ENCODE assay signal across 5 cellular contexts in the genomic region with DNA sequence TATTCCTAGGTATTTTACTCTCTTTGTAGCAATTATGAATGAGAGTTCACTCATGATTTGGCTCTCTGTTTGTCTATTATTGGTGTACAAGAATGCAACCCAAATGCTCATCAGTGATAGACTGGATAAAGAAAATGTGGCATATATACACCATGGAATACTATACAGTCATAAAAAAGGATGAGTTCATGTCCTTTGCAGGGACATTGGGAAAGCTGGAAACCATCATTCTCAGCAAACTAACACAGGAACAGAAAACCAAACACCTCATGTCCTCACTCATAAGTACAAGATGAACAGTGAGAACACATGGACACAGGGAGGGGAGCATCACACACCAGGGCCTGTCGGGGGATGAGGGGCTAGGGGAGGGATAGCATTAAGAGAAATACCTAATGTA.
DNase-seq lines count a peak whose midpoint lies in the region; ATAC-seq, FAIRE-seq and TF ChIP-seq lines count a peak whose summit lies in the region.
"Not testable (repeated sequence)": the region's sequence is repeated elsewhere in the genome, so short reads cannot be mapped to it uniquely, and the experiment has no call there.

No MANE protein-coding gene starts in this region.

- not testable (repeated sequence) for H3K4me2 ChIP-seq in HepG2 (ENCODE audit: low read depth, low read length)

- H4K20me1 ChIP-seq in HepG2 (ENCODE audit: insufficient read depth, low read length): not testable (repeated sequence)

- CTCF ChIA-PET in CD4-positive, alpha-beta T cell (lab: Charles Lee); HEK293 (lab: Yijun Ruan, JAX); activated naive CD4-positive, alpha-beta T cell treated with anti-CD3 and anti-CD28 coated beads, Interleukin-2, amount 10 ng/mL, durations not matched to agents 7 days and 5 days (lab: Charles Lee); HepG2 (lab: Yijun Ruan, JAX; ENCODE audit: low intra/inter-chr PET ratio, low total read pairs): not testable (repeated sequence)
- CTCF ChIA-PET in MCF 10A (lab: Yijun Ruan, JAX): interaction anchor here (1.2 kb wide), 1 partner anchor 21 kb away, joined by 4 read pairs; no protein-coding TSS in a partner anchor

- H3K4me1 Mint-ChIP-seq in CD4-positive, alpha-beta T cell (ENCODE audit: low read depth): peaks cover 18% of the 10 kb centered on the region
- not testable (repeated sequence) for H3K4me1 Mint-ChIP-seq in activated naive CD4-positive, alpha-beta T cell treated with anti-CD3 and anti-CD28 coated beads, Interleukin-2, amount 10 ng/mL, durations not matched to agents 7 days and 5 days
- peaks cover 17% of the 10 kb centered on the region for H3K4me1 Mint-ChIP-seq in MCF 10A (ENCODE audit: insufficient read depth, unreplicated experiment)

- not testable (repeated sequence) for H3K4me1 ChIP-seq in HEK293 (ENCODE audit: control insufficient read depth, insufficient read depth, low read length); HepG2 (ENCODE audit: insufficient read depth, low read length)

- not testable (repeated sequence) for H3K27me3 ChIP-seq in CD4-positive, alpha-beta T cell (ENCODE audit: control insufficient read depth, insufficient read depth, low read length); HepG2 (ENCODE audit: control insufficient read depth in 1 of 2, insufficient read depth in 2 of 2, low read length in 2 of 2)

- TF ChIP-seq RAD21 in HepG2 (CRISPR knock-in tag; IDR thresholded peaks at IDR 0.05): not testable (repeated sequence)

- not testable (repeated sequence) for TF ChIP-seq POLR2A in HepG2 (IDR thresholded peaks at IDR 0.05; ENCODE audit: insufficient read depth in 1 of 2, low read depth in 2 of 2, low read length in 2 of 2)

- BruUV-seq in MCF 10A (replicated peaks; lab: Mats Ljungman, UMichigan); HepG2 (replicated peaks; lab: Mats Ljungman, UMichigan): not testable (repeated sequence)

- 100% methylated on average over 1 of the region's 1 CpG for WGBS in HepG2 (ENCODE audit: low lambda C conversion rate)

- peak overlapping the region; percentile 49 for H3K27ac Mint-ChIP-seq in CD4-positive, alpha-beta T cell
- peak overlapping the region; percentile 50 for H3K27ac Mint-ChIP-seq in activated naive CD4-positive, alpha-beta T cell treated with anti-CD3 and anti-CD28 coated beads, Interleukin-2, amount 10 ng/mL, durations not matched to agents 7 days and 5 days
- peak overlapping the region; percentile 21 for H3K27ac Mint-ChIP-seq in MCF 10A (ENCODE audit: low read depth, unreplicated experiment)

- not testable (repeated sequence) for H3K4me3 Mint-ChIP-seq in CD4-positive, alpha-beta T cell; activated naive CD4-positive, alpha-beta T cell treated with anti-CD3 and anti-CD28 coated beads, Interleukin-2, amount 10 ng/mL, durations not matched to agents 7 days and 5 days; MCF 10A (ENCODE audit: unreplicated experiment)

- not testable (repeated sequence) for H3K27ac ChIP-seq in CD4-positive, alpha-beta T cell (ENCODE audit: low read depth, low read length); HEK293 (ENCODE audit: extremely low read depth, low read depth, low read length); HepG2 (ENCODE audit: extremely low read length, insufficient read depth, low read length)

- not testable (repeated sequence) for H3K79me2 ChIP-seq in HepG2 (ENCODE audit: insufficient read depth, low read length)

- TF ChIP-seq CTCF in CD4-positive, alpha-beta T cell (IDR thresholded peaks at IDR 0.05); HEK293 (tag by site-specific recombination; IDR thresholded peaks at IDR 0.05); MCF 10A (IDR thresholded peaks at IDR 0.05; ENCODE audit: unreplicated experiment); HepG2 (CRISPR knock-in tag; IDR thresholded peaks at IDR 0.05): not testable (repeated sequence)

- not testable (repeated sequence) for H3K36me3 ChIP-seq in HEK293 (ENCODE audit: control insufficient read depth in 2 of 2, insufficient read depth in 1 of 2, low read length in 2 of 2); HepG2 (replicated peaks in 1 of 2; ENCODE audit: control insufficient read depth in 1 of 2, insufficient read depth in 2 of 2, low read length in 2 of 2)

- H3K9me3 ChIP-seq in CD4-positive, alpha-beta T cell (ENCODE audit: control insufficient read depth, low read length); HEK293 (ENCODE audit: control insufficient read depth, insufficient read depth, low read depth, low read length); HepG2 (ENCODE audit: low read length): not testable (repeated sequence)

- peaks cover 45% of the 10 kb centered on the region for H3K36me3 Mint-ChIP-seq in CD4-positive, alpha-beta T cell (ENCODE audit: low read depth)
- H3K36me3 Mint-ChIP-seq in activated naive CD4-positive, alpha-beta T cell treated with anti-CD3 and anti-CD28 coated beads, Interleukin-2, amount 10 ng/mL, durations not matched to agents 7 days and 5 days: peaks cover 26% of the 10 kb centered on the region
- H3K36me3 Mint-ChIP-seq in MCF 10A (ENCODE audit: insufficient read depth, unreplicated experiment): peaks cover 32% of the 10 kb centered on the region

- intact Hi-C loops in CD4-positive, alpha-beta T cell (cut with DNase I, micrococcal nuclease); MCF 10A (cut with micrococcal nuclease); HepG2 (cut with micrococcal nuclease; ENCODE audit: unreplicated experiment): not testable (repeated sequence)

- not testable (repeated sequence) for H3K9ac ChIP-seq in HepG2 (ENCODE audit: insufficient read depth, low read depth, low read length)

- not testable (repeated sequence) for H3K4me3 ChIP-seq in HEK293 (ENCODE audit: low read depth, low read length); HepG2 (replicated peaks in 1 of 3; ENCODE audit: insufficient read depth in 1 of 3, low read depth in 2 of 3, low read length in 3 of 3)

- TF ChIP-seq EP300 in HepG2 (IDR thresholded peaks at IDR 0.05; ENCODE audit: low read depth in 2 of 2, low read length in 2 of 2); HepG2 (CRISPR knock-in tag; IDR thresholded peaks at IDR 0.05; ENCODE audit: borderline replicate concordance): not testable (repeated sequence)

- not testable (repeated sequence) for DNase-seq in CD4-positive, alpha-beta T cell; activated naive CD4-positive, alpha-beta T cell treated with anti-CD3 and anti-CD28 coated beads, Interleukin-2, amount 10 ng/mL, durations not matched to agents 7 days and 5 days; MCF 10A (ENCODE audit: unreplicated experiment); HepG2 (ENCODE audit: low spot score)

- H3K27me3 Mint-ChIP-seq in CD4-positive, alpha-beta T cell; activated naive CD4-positive, alpha-beta T cell treated with anti-CD3 and anti-CD28 coated beads, Interleukin-2, amount 10 ng/mL, durations not matched to agents 7 days and 5 days; MCF 10A (ENCODE audit: insufficient read depth, unreplicated experiment): not testable (repeated sequence)

- H3K9me3 Mint-ChIP-seq in CD4-positive, alpha-beta T cell; activated naive CD4-positive, alpha-beta T cell treated with anti-CD3 and anti-CD28 coated beads, Interleukin-2, amount 10 ng/mL, durations not matched to agents 7 days and 5 days; MCF 10A (ENCODE audit: unreplicated experiment): not testable (repeated sequence)

- POLR2A ChIA-PET in CD4-positive, alpha-beta T cell (lab: Charles Lee); HEK293 (lab: Yijun Ruan, JAX); MCF 10A (lab: Yijun Ruan, JAX); HepG2 (lab: Yijun Ruan, JAX): not testable (repeated sequence)

- H2AFZ ChIP-seq in HepG2 (ENCODE audit: low read length): not testable (repeated sequence)

- ATAC-seq in CD4-positive, alpha-beta T cell (ENCODE audit: poor library complexity); HepG2: not testable (repeated sequence)

- in situ Hi-C loops in HepG2 (cut with HindIII; ENCODE audit: extremely low pct_ligation_motif_present, low pct_unique_long_range_greater_than_20kb): not testable (repeated sequence)

- FAIRE-seq in HepG2 (lab: Jason Lieb, UNC): not testable (repeated sequence)

TF ChIP-seq in HEK293, 187 proteins besides CTCF, POLR2A, EP300 and RAD21:
- TF ChIP-seq ZNF146 (tag by site-specific recombination; IDR thresholded peaks at IDR 0.05): peak; percentile 91

TF ChIP-seq in HepG2, 621 proteins besides CTCF, POLR2A, EP300 and RAD21:
- TF ChIP-seq RCOR2 (CRISPR knock-in tag; IDR thresholded peaks at IDR 0.05): 0 out of 2 replicates have a peak, but pooled peaks have one; percentile 50
- peak; percentile 71 for TF ChIP-seq ZMYM3 (CRISPR knock-in tag; IDR thresholded peaks at IDR 0.05)
